8 cellular contexts compared by ENCODE assay signal in the genomic region with DNA sequence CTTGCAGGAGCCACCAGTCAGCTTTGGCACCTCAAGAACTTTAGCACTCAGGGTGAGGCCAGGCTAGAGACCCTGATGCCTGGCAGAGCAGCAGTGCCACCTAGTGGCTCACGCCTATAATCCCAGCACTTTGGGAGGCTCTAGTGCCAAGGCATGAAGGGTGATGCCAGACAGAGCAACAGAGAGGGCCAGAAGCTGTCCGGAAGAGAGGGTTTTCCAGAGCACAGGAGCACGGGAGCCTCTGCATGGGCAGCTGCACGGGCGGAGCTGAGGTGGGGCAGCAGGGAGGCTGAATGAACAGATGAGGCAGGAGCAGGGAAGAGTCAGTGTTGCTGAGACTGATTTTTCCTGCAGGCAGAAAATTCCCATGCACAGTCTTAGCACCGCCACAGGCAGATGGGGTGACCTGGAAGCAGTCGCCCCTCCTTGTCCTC. TPM values are rescaled to one million over a fixed set of nuclear protein-coding genes. Genes with fewer than 3 reads are reported as not detected.
A peak's percentile ranks its signal among the peaks of the same experiment; 100 is the strongest.
DNase-seq lines count a peak whose midpoint lies in the region; ATAC-seq and TF ChIP-seq lines count a peak whose summit lies in the region.

No MANE protein-coding gene starts in this region.

- H3K4me3 ChIP-seq in AG09309 (ENCODE audit: control insufficient read depth, low read depth, low read length) (no peak overlapping the region), epithelial cell of proximal tubule (ENCODE audit: low read depth, low read length) (no peak overlapping the region)

- ATAC-seq in GM18519 (IDR thresholded peaks at IDR 0.05; ENCODE audit: low FRiP score, unreplicated experiment) (peak; percentile 87), HG03139 (IDR thresholded peaks at IDR 0.05; ENCODE audit: unreplicated experiment) (peak; percentile 85)
- ATAC-seq in naive thymus-derived CD8-positive, alpha-beta T cell: peak; percentile 87 to 90

- peaks cover 2 to 22% (median 4%) of the 10 kb centered on the region in 5 donors for H3K27me3 Mint-ChIP-seq in naive thymus-derived CD8-positive, alpha-beta T cell

- no peak overlapping the region for H3K27ac Mint-ChIP-seq in naive thymus-derived CD8-positive, alpha-beta T cell

- TF ChIP-seq CTCF in AG09309 (IDR thresholded peaks at IDR 0.05; ENCODE audit: control insufficient read depth, insufficient read depth, low read depth, low read length, missing control alignments) (peak; percentile 95), epithelial cell of proximal tubule (conservative IDR thresholded peaks at IDR 0.05; ENCODE audit: low read depth, low read length) (peak; percentile 97)

- peak; percentile 35 for DNase-seq in AG09309 (ENCODE audit: low read depth)
- peak; percentile 29 for DNase-seq in NCI-H774 (lab: John Stamatoyannopoulos, UW)
- DNase-seq in activated CD8-positive, alpha-beta memory T cell treated with anti-CD3 and anti-CD28 coated beads for 48 hours (ENCODE audit: low read depth in 2 of 3, low spot score in 2 of 3): peak; percentile 7 to 24 (median 23)
- no peak for DNase-seq in epithelial cell of proximal tubule (ENCODE audit: low read depth)
- DNase-seq in naive thymus-derived CD8-positive, alpha-beta T cell: peak; percentile 10 to 74 (median 44)
- peak; percentile 22 for DNase-seq in stimulated activated naive CD4-positive, alpha-beta T cell treated with Interleukin-2 at 50 U/mL for 16 hours (lab: John Stamatoyannopoulos, UW)

- POLR2A ChIA-PET in naive thymus-derived CD8-positive, alpha-beta T cell (lab: Charles Lee): no interaction called here

- no peak overlapping the region for H3K4me3 Mint-ChIP-seq in naive thymus-derived CD8-positive, alpha-beta T cell

- peaks cover 0 to 5% (median 4%) of the 10 kb centered on the region in 4 donors for H3K4me1 Mint-ChIP-seq in naive thymus-derived CD8-positive, alpha-beta T cell

- no peaks in the 10 kb centered on the region for H3K36me3 Mint-ChIP-seq in naive thymus-derived CD8-positive, alpha-beta T cell

- H3K9me3 Mint-ChIP-seq in naive thymus-derived CD8-positive, alpha-beta T cell: no peaks in the 10 kb centered on the region

RNA-seq across cellular contexts. Expression of a gene that starts 38.9 kb away (rescaled TPM):
- total RNA-seq in epithelial cell of proximal tubule: under 0.01 and 1.7 TPM in 2 replicates
- 10 to 100 TPM; 15.4 to 16.0 TPM for total RNA-seq in naive thymus-derived CD8-positive, alpha-beta T cell
- polyA plus RNA-seq in naive thymus-derived CD8-positive, alpha-beta T cell: 1 to 10 TPM in 1 of 3 donors, under 1 TPM in 2; 0.39 to 1.1 (median 0.60) TPM
